13 cellular contexts compared by ENCODE assay signal in genomic region chr18:37483221-37483971, GRCh38.
A peak's percentile ranks its signal among the peaks of the same experiment; 100 is the strongest.
DNase-seq lines count a peak whose midpoint lies in the region; ATAC-seq and TF ChIP-seq lines count a peak whose summit lies in the region.
"Had no signal": no experiment of that assay in that cellular context is flagged by ENCODE, and none has a peak within 500 bp of the region (broad histone marks: within the 10 kb centered on the region; RNA-seq: fewer than 3 reads in every experiment).

No MANE protein-coding gene starts in this region.

- ATAC-seq in HCT116 (no peak), GM19023 (IDR thresholded peaks at IDR 0.05; ENCODE audit: unreplicated experiment) (no peak), HG03196 (IDR thresholded peaks at IDR 0.05; ENCODE audit: unreplicated experiment) (no peak)
- ATAC-seq: activated CD8-positive, alpha-beta memory T cell treated with anti-CD3 and anti-CD28 coated beads, Interleukin-2, amount 10 ng/mL, durations not matched to agents 7 days and 5 days; right cardiac atrium had no signal

- H3K4me3 ChIP-seq in HCT116 (replicated peaks in 1 of 2; ENCODE audit: low read depth in 1 of 2, low read length in 2 of 2): no peak overlapping the region
- no peak overlapping the region for H3K4me3 ChIP-seq in WERI-Rb-1 (ENCODE audit: low read depth, low read length)
- H3K4me3 ChIP-seq: MG63 had no signal

- H3K36me3 Mint-ChIP-seq in glutamatergic neuron (ENCODE audit: unreplicated experiment): no peaks in the 10 kb centered on the region
- H3K36me3 Mint-ChIP-seq: activated CD8-positive, alpha-beta memory T cell treated with anti-CD3 and anti-CD28 coated beads, Interleukin-2, amount 10 ng/mL, durations not matched to agents 7 days and 5 days; CD4-positive, CD25-positive, alpha-beta regulatory T cell had no signal

- H3K9ac ChIP-seq in HCT116 (ENCODE audit: low read length): no peak overlapping the region

- no TSS peak for BruUV-seq in HCT116 (replicated peaks; lab: Mats Ljungman, UMichigan)

- peaks cover 0 to 17% of the 10 kb centered on the region in 2 experiments; a peak in 2 of 4 replicates for H3K4me1 ChIP-seq in HCT116 (ENCODE audit: control insufficient read depth in 1 of 2, insufficient read depth in 2 of 2, low read length in 2 of 2)

- CTCF ChIA-PET in HCT116 (lab: Charles Lee): no interaction called here

- no peak overlapping the region for H3K4me2 ChIP-seq in HCT116 (ENCODE audit: low read length)

- no peaks in the 10 kb centered on the region for H3K9me2 ChIP-seq in HCT116 (ENCODE audit: insufficient read depth)

- peaks cover 16% of the 10 kb centered on the region for H3K9me3 Mint-ChIP-seq in glutamatergic neuron (ENCODE audit: unreplicated experiment)

- no peak overlapping the region for H2AFZ ChIP-seq in HCT116 (ENCODE audit: low read depth, low read length, poor library complexity, severe bottlenecking)

- H3K27me3 Mint-ChIP-seq in glutamatergic neuron (ENCODE audit: unreplicated experiment): peaks cover 16% of the 10 kb centered on the region

- H3K27me3 ChIP-seq in HCT116 (ENCODE audit: insufficient read depth, low read length): peaks cover 11% of the 10 kb centered on the region; the same call in 1 of the 2 replicates
- no peaks in the 10 kb centered on the region for H3K27me3 ChIP-seq in WERI-Rb-1 (ENCODE audit: insufficient read depth, low read depth, severe bottlenecking)
- H3K27me3 ChIP-seq: MG63 had no signal

- H3K36me3 ChIP-seq in HCT116 (ENCODE audit: control insufficient read depth in 1 of 2, insufficient read depth in 2 of 2, low read length in 2 of 2) (no peaks in the 10 kb centered on the region), WERI-Rb-1 (no peaks in the 10 kb centered on the region)
- H3K36me3 ChIP-seq: MG63 had no signal

- no peak for TF ChIP-seq POLR2A in HCT116 (IDR thresholded peaks at IDR 0.05; ENCODE audit: borderline replicate concordance, extremely low read depth, insufficient read depth, insufficient read length)

- H4K20me1 ChIP-seq in HCT116 (ENCODE audit: insufficient read depth): no peaks in the 10 kb centered on the region

- TF ChIP-seq RAD21 in HCT116 (IDR thresholded peaks at IDR 0.05; ENCODE audit: low read depth): no peak

- intact Hi-C loops in HCT116 (cut with micrococcal nuclease): no loop called here

- POLR2A ChIA-PET in HCT116 (lab: Charles Lee): no interaction called here

- RAD21 ChIA-PET in HCT116 (lab: Charles Lee; ENCODE audit: low non-redundant PET in 1 of 2, low total read pairs in 2 of 2, uncharacterized antibody in 2 of 2, unreplicated experiment in 2 of 2): no interaction called here

- H3K4me3 Mint-ChIP-seq in glutamatergic neuron (ENCODE audit: unreplicated experiment): no peak overlapping the region
- H3K4me3 Mint-ChIP-seq: activated CD8-positive, alpha-beta memory T cell treated with anti-CD3 and anti-CD28 coated beads, Interleukin-2, amount 10 ng/mL, durations not matched to agents 7 days and 5 days; CD4-positive, CD25-positive, alpha-beta regulatory T cell had no signal

- DNase-seq in ACHN (peak; percentile 35), HCT116 (ENCODE audit: low read depth, low spot score) (no peak), WERI-Rb-1 (peak; percentile 32), glutamatergic neuron (no peak), activated gamma-delta T cell (lab: John Stamatoyannopoulos, UW) (no peak), inferior parietal cortex (ENCODE audit: extremely low spot score) (no peak)
- DNase-seq: activated CD8-positive, alpha-beta memory T cell treated with anti-CD3 and anti-CD28 coated beads, Interleukin-2, amount 10 ng/mL, durations not matched to agents 7 days and 5 days; MG63; right cardiac atrium had no signal

- no peaks in the 10 kb centered on the region for H3K79me2 ChIP-seq in HCT116 (ENCODE audit: insufficient read depth, low read length)

- no peak for TF ChIP-seq CTCF in HCT116 (IDR thresholded peaks at IDR 0.05 in 2 of 3, conservative IDR thresholded peaks at IDR 0.05 in 1 of 3; ENCODE audit: borderline replicate concordance in 1 of 3, insufficient read depth in 1 of 3, low read depth in 2 of 3, low read length in 2 of 3)
- no peak for TF ChIP-seq CTCF in WERI-Rb-1 (IDR thresholded peaks at IDR 0.05; ENCODE audit: low read depth, low read length)
- TF ChIP-seq CTCF in glutamatergic neuron (IDR thresholded peaks at IDR 0.05; ENCODE audit: partially characterized antibody, unreplicated experiment): no peak

- in situ Hi-C loops in ACHN (cut with HindIII; ENCODE audit: low pct_ligation_motif_present, low pct_unique_long_range_greater_than_20kb, low sequenced_read_pairs): loop anchor here (25.0 kb wide), 1 partner anchor 96 kb away; no protein-coding TSS in a partner anchor

- peaks cover 56% of the 10 kb centered on the region for H3K4me1 Mint-ChIP-seq in glutamatergic neuron (ENCODE audit: low read depth, unreplicated experiment)
- H3K4me1 Mint-ChIP-seq: activated CD8-positive, alpha-beta memory T cell treated with anti-CD3 and anti-CD28 coated beads, Interleukin-2, amount 10 ng/mL, durations not matched to agents 7 days and 5 days had no signal

- peak overlapping the region; percentile 59 for H3K27ac Mint-ChIP-seq in glutamatergic neuron (ENCODE audit: unreplicated experiment)
- H3K27ac Mint-ChIP-seq: activated CD8-positive, alpha-beta memory T cell treated with anti-CD3 and anti-CD28 coated beads, Interleukin-2, amount 10 ng/mL, durations not matched to agents 7 days and 5 days; CD4-positive, CD25-positive, alpha-beta regulatory T cell had no signal

- no peaks in the 10 kb centered on the region for H3K9me3 ChIP-seq in HCT116 (ENCODE audit: control insufficient read depth in 1 of 2, insufficient read depth in 1 of 2, low read depth in 1 of 2, low read length in 2 of 2)
- no peaks in the 10 kb centered on the region for H3K9me3 ChIP-seq in WERI-Rb-1 (ENCODE audit: severe bottlenecking)
- H3K9me3 ChIP-seq: MG63 had no signal

- no peak overlapping the region for H3K27ac ChIP-seq in HCT116 (ENCODE audit: low read depth, low read length)
- H3K27ac ChIP-seq in WERI-Rb-1: no peak overlapping the region
- H3K27ac ChIP-seq: RWPE1 had no signal

TF ChIP-seq in HCT116, 20 proteins besides CTCF, POLR2A, EP300 and RAD21:
- TF ChIP-seq YY1 (IDR thresholded peaks at IDR 0.05; ENCODE audit: extremely low read depth, insufficient replicate concordance, low read depth, low read length): no peak
- TF ChIP-seq ATF3 (IDR thresholded peaks at IDR 0.05): no peak
- peak; percentile 78 for TF ChIP-seq REST (IDR thresholded peaks at IDR 0.05; ENCODE audit: low read depth)
- no peak for TF ChIP-seq ELF1 (IDR thresholded peaks at IDR 0.05; ENCODE audit: borderline replicate concordance, low read depth)

Comparison
In these comparisons a context has a peak if more than half of its experiments do, and no peak if none do; other contexts are left out.
1. DNase-seq: peak in ACHN (single experiment) and WERI-Rb-1 (single experiment); none in HCT116 (single experiment), glutamatergic neuron (single experiment), activated gamma-delta T cell (single experiment) and inferior parietal cortex (single experiment).